Comparison of ENCODE assay signal across 8 cellular contexts in genomic region chr16:79601092-79601977, GRCh38. TPM values are rescaled to one million over a fixed set of nuclear protein-coding genes. Genes with fewer than 3 reads are reported as not detected.
DNase-seq lines count a peak whose midpoint lies in the region; ATAC-seq and TF ChIP-seq lines count a peak whose summit lies in the region.

No MANE protein-coding gene starts in this region.

- H3K9me2 ChIP-seq in OCI-LY7 (ENCODE audit: insufficient read depth, low read length), result no peaks in the 10 kb centered on the region

- DNase-seq in OCI-LY7 (ENCODE audit: low spot score) (no peak), body of pancreas (peak; percentile 36 to 52 (median 44)), sigmoid colon (peak; percentile 83), NCI-H1930 (lab: John Stamatoyannopoulos, UW) (no peak), KG1 (lab: John Stamatoyannopoulos, UW) (no peak)

- H4K20me1 ChIP-seq in OCI-LY7 (ENCODE audit: insufficient read depth, low read length), result no peaks in the 10 kb centered on the region

- H3K4me2 ChIP-seq in OCI-LY7 (ENCODE audit: low read length), result peak overlapping the region; percentile 62

- TF ChIP-seq POLR2A in body of pancreas (IDR thresholded peaks at IDR 0.05), result peak in 2 of 3 donors; percentile 35 to 50
- peak in 1 of 2 donors; percentile 37 for TF ChIP-seq POLR2A in sigmoid colon (IDR thresholded peaks at IDR 0.05)

- POLR2A ChIA-PET in OCI-LY7 (lab: Charles Lee), result interaction anchor here (0.7 kb wide), 1 partner anchor 23 kb away, joined by 4 read pairs; no protein-coding TSS in a partner anchor

- no TSS peak for BruUV-seq in OCI-LY7 (replicated peaks; lab: Mats Ljungman, UMichigan)

- H3K36me3 ChIP-seq in ES-I3 (ENCODE audit: insufficient read depth, low read length) (no peaks in the 10 kb centered on the region), OCI-LY7 (ENCODE audit: insufficient read depth, low read length) (no peaks in the 10 kb centered on the region), body of pancreas (replicated peaks in 1 of 2; ENCODE audit: insufficient read depth in 1 of 2, low read depth in 2 of 2) (no peaks in the 10 kb centered on the region), iPS-20b (ENCODE audit: insufficient read depth, low read depth, low read length) (no peaks in the 10 kb centered on the region), sigmoid colon (no peaks in the 10 kb centered on the region)

- H3K79me2 ChIP-seq in OCI-LY7 (ENCODE audit: insufficient read depth, low read depth, low read length), result no peaks in the 10 kb centered on the region

- 0% methylated on average over 31 to 51 of the region's 51 CpGs for WGBS in body of pancreas, 2 donors
- 1% methylated on average over 51 of the region's 51 CpGs for WGBS in sigmoid colon, 2 donors

- H3K27me3 ChIP-seq in body of pancreas (no peaks in the 10 kb centered on the region), iPS-20b (ENCODE audit: insufficient read depth, low read length) (peaks cover 17% of the 10 kb centered on the region; the same call in 1 of the 2 replicates), sigmoid colon (no peaks in the 10 kb centered on the region)

- H3K9me3 ChIP-seq in ES-I3 (ENCODE audit: control insufficient read depth, insufficient read depth, low read length) (no peaks in the 10 kb centered on the region), OCI-LY7 (ENCODE audit: low read length) (no peaks in the 10 kb centered on the region), body of pancreas (no peaks in the 10 kb centered on the region), iPS-20b (ENCODE audit: insufficient read depth, low read depth, low read length) (no peaks in the 10 kb centered on the region), sigmoid colon (no peaks in the 10 kb centered on the region)

- intact Hi-C loops in OCI-LY7 (cut with micrococcal nuclease; ENCODE audit: unreplicated experiment) (loop anchor here (10.0 kb wide), 1 partner anchor 1477 kb away; no protein-coding TSS in a partner anchor), body of pancreas (cut with DNase I) (no loop called here), sigmoid colon (cut with DNase I) (loop anchor here (2.0 to 10.0 kb wide), 9 partner anchors 167 to 1479 kb away; no protein-coding TSS in a partner anchor)

- no peak overlapping the region for H3K27ac ChIP-seq in OCI-LY7 (ENCODE audit: low read depth, low read length, poor library complexity, severe bottlenecking)
- H3K27ac ChIP-seq in body of pancreas, result peak overlapping the region; percentile 19 to 91 (median 70)
- no peak overlapping the region for H3K27ac ChIP-seq in iPS-20b (ENCODE audit: low read length)
- peak overlapping the region; percentile 87 to 94 (median 90) for H3K27ac ChIP-seq in sigmoid colon

- no peak for TF ChIP-seq CTCF in OCI-LY7 (conservative IDR thresholded peaks at IDR 0.05; ENCODE audit: low read length)
- TF ChIP-seq CTCF in body of pancreas (IDR thresholded peaks at IDR 0.05), result no peak
- TF ChIP-seq CTCF in sigmoid colon (IDR thresholded peaks at IDR 0.05), result no peak

- ATAC-seq in body of pancreas (peak; percentile 3), HG02885 (IDR thresholded peaks at IDR 0.05; ENCODE audit: poor library complexity, unreplicated experiment) (no peak)

- CTCF ChIA-PET in OCI-LY7 (lab: Charles Lee; ENCODE audit: unreplicated experiment), result no interaction called here

- H3K4me1 ChIP-seq in ES-I3 (ENCODE audit: insufficient read depth, low read length), result peaks cover 11% of the 10 kb centered on the region; the same call in 1 of the 2 replicates
- H3K4me1 ChIP-seq in OCI-LY7 (ENCODE audit: insufficient read depth, low read length, poor library complexity, severe bottlenecking), result peaks cover 7% of the 10 kb centered on the region
- peaks cover 14% of the 10 kb centered on the region for H3K4me1 ChIP-seq in body of pancreas
- peaks cover 13% of the 10 kb centered on the region; the same call in 1 of the 2 replicates for H3K4me1 ChIP-seq in iPS-20b (ENCODE audit: insufficient read depth, low read length)
- peaks cover 0 to 28% (median 16%) of the 10 kb centered on the region in 4 donors for H3K4me1 ChIP-seq in sigmoid colon

- H3K4me3 ChIP-seq in OCI-LY7 (ENCODE audit: low read depth, low read length, poor library complexity, severe bottlenecking) (peak overlapping the region; percentile 44), body of pancreas (peak overlapping the region; percentile 21 to 44), iPS-20b (ENCODE audit: low read length) (peak overlapping the region; percentile 67), sigmoid colon (peak overlapping the region; percentile 45 to 76 (median 69))

- peak overlapping the region; percentile 84 for H3K9ac ChIP-seq in ES-I3 (ENCODE audit: low read depth, low read length)
- peak overlapping the region; percentile 65; the same call in 1 of the 2 replicates for H3K9ac ChIP-seq in iPS-20b (ENCODE audit: low read depth, low read length)

- no peak for TF ChIP-seq EP300 in sigmoid colon (IDR thresholded peaks at IDR 0.05)

- H2AFZ ChIP-seq in OCI-LY7 (ENCODE audit: low read length), result no peak overlapping the region

RNA-seq across cellular contexts. Expression of gene MAF, which starts 0.8 kb away (rescaled TPM):
- total RNA-seq in OCI-LY7 (2014; rRNA removed; shearing (Covaris generic)), result not detected in 2 replicates
- not detected in 2 replicates for total RNA-seq in OCI-LY7 (2022)
- total RNA-seq in body of pancreas, result 10 to 100 TPM; 10.9 to 31.3 TPM
- total RNA-seq in sigmoid colon, result 10 to 100 TPM; 19.1 to 46.3 (median 36.2) TPM
- 10 to 100 TPM in 1 of 3 donors, 1 to 10 TPM in 2; 6.0 to 12.6 (median 9.2) TPM for polyA plus RNA-seq in sigmoid colon

Comparison
In these comparisons a context has a peak if more than half of its experiments do, and no peak if none do; other contexts are left out.
1. DNase-seq: peak in body of pancreas (4 of 4) and sigmoid colon (single experiment); none in OCI-LY7 (single experiment), NCI-H1930 (0 of 2) and KG1 (single experiment).
2. H3K27ac ChIP-seq: peak in body of pancreas (4 of 4) and sigmoid colon (4 of 4); none in OCI-LY7 (single experiment) and iPS-20b (single experiment).
3. RNA of gene MAF, which starts 0.8 kb away (total RNA-seq): 19.1 to 46.3 TPM in sigmoid colon and 10.9 to 31.3 TPM in body of pancreas; not detected in OCI-LY7; every median in the first group is over 10 times any median in the second.
4. Peak in every context shown above with its lines, with median percentiles within 50 percentile points of each other: H3K4me3 ChIP-seq.